Comparison of ENCODE assay signal across 8 cellular contexts in the genomic region with DNA sequence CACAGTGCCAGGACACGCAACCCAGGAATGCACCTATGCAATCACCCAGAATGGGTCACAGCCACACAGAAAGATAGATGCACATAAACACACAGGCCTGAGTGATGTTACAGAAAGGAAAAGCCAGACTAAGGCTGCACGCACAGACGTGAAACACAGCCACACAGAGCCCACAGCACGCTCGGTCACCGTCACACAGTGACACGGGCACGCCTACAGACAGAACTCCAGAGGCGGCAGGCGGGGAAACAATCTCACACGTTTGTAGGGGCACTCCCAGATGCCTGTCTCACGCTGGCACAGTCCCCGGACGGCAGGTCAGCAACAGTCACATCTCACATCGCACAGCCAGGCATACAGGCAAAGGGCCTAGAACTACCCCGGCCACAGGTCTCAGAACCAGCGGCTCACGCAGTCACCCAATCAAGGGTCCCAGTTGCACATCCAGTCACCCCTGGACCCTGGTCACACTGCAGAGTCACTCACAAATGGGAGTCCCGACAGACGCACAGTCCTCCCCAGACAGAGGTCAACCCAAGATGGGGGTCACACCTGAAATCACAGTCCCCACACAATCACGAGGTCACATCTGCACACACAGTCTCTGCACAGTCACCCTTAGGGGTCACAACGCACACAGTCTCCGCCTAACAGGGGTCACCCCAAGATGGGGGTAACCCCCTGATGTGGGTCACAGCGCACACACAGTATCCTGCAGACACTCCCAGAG. TPM values are rescaled to one million over a fixed set of nuclear protein-coding genes. Genes with fewer than 3 reads are reported as not detected.
DNase-seq lines count a peak whose midpoint lies in the region; ATAC-seq, FAIRE-seq and TF ChIP-seq lines count a peak whose summit lies in the region.

No MANE protein-coding gene starts in this region.

- peak overlapping the region; percentile 99 for H3K27ac Mint-ChIP-seq in astrocyte (ENCODE audit: unreplicated experiment)
- H3K27ac Mint-ChIP-seq in immature natural killer cell = peak overlapping the region; percentile 95 to 100 (median 97)

- peaks cover 48% of the 10 kb centered on the region for H3K79me2 ChIP-seq in ACC112 (ENCODE audit: control insufficient read depth, insufficient read depth, low read length, unreplicated experiment)
- H3K79me2 ChIP-seq in astrocyte (ENCODE audit: insufficient read depth, low read length) = peaks cover 57% of the 10 kb centered on the region

- H3K27me3 ChIP-seq in ACC112 (ENCODE audit: insufficient read depth, low read length) = no peaks in the 10 kb centered on the region
- no peaks in the 10 kb centered on the region for H3K27me3 ChIP-seq in astrocyte (ENCODE audit: insufficient read depth, low read length)

- H3K4me3 Mint-ChIP-seq in astrocyte (ENCODE audit: unreplicated experiment) (peak overlapping the region; percentile 97), immature natural killer cell (peak overlapping the region; percentile 90 to 99 (median 95))

- peak overlapping the region; percentile 99 for H3K27ac ChIP-seq in ACC112 (ENCODE audit: low read depth, low read length)
- H3K27ac ChIP-seq in astrocyte (ENCODE audit: low read depth, low read length) = peak overlapping the region; percentile 100

- no peaks in the 10 kb centered on the region for H4K20me1 ChIP-seq in astrocyte (ENCODE audit: insufficient read depth, low read length)

- no peak for TF ChIP-seq CTCF in astrocyte (IDR thresholded peaks at IDR 0.05; ENCODE audit: insufficient read depth, low read depth, low read length)

- DNase-seq in T-helper 9 cell (peak; percentile 54), astrocyte (ENCODE audit: low read depth) (peak; percentile 88), immature natural killer cell (peak; percentile 85 to 89 (median 86)), middle frontal gyrus (ENCODE audit: extremely low spot score, low spot score) (no peak)
- DNase-seq in stimulated activated CD4-positive, alpha-beta T cell treated with anti-CD3 and anti-CD28 coated beads, Interleukin-12 subunit alpha, Interleukin-12 subunit beta, amount 100 ng/mL, for 4 hours = peak; percentile 45

- H3K27me3 Mint-ChIP-seq in astrocyte (ENCODE audit: low read depth, unreplicated experiment) (no peaks in the 10 kb centered on the region), immature natural killer cell (ENCODE audit: low read depth in 3 of 3) (peaks cover 18 to 30% (median 22%) of the 10 kb centered on the region in 3 donors)

- peaks cover 2% of the 10 kb centered on the region for H3K9me3 ChIP-seq in astrocyte (ENCODE audit: insufficient read depth, low read depth, low read length)

- H3K36me3 Mint-ChIP-seq in astrocyte (ENCODE audit: low read depth, unreplicated experiment) = no peaks in the 10 kb centered on the region
- peaks cover 4 to 10% (median 6%) of the 10 kb centered on the region in 3 donors for H3K36me3 Mint-ChIP-seq in immature natural killer cell

- peak; percentile 26 for ATAC-seq in GM19035 (IDR thresholded peaks at IDR 0.05; ENCODE audit: unreplicated experiment)
- ATAC-seq in HG03280 (IDR thresholded peaks at IDR 0.05; ENCODE audit: unreplicated experiment) = peak; percentile 26

- H3K4me3 ChIP-seq in ACC112 (ENCODE audit: low read depth, low read length) (peak overlapping the region; percentile 94), astrocyte (ENCODE audit: insufficient read depth, low read depth, low read length) (peak overlapping the region; percentile 99)

- H3K4me1 ChIP-seq in ACC112 (ENCODE audit: control insufficient read depth, insufficient read depth, low read length, unreplicated experiment) (peaks cover 57% of the 10 kb centered on the region), astrocyte (ENCODE audit: insufficient read depth, low read length) (peaks cover 54% of the 10 kb centered on the region)

- H3K4me1 Mint-ChIP-seq in astrocyte (ENCODE audit: low read depth, unreplicated experiment) = peaks cover 45% of the 10 kb centered on the region
- H3K4me1 Mint-ChIP-seq in immature natural killer cell = peaks cover 62 to 64% of the 10 kb centered on the region in 2 donors

- H2AFZ ChIP-seq in ACC112 (ENCODE audit: low read length, unreplicated experiment) = no peak overlapping the region
- H2AFZ ChIP-seq in astrocyte (ENCODE audit: low read depth, low read length) = no peak overlapping the region

- H3K4me2 ChIP-seq in astrocyte (ENCODE audit: low read length) = peak overlapping the region; percentile 100

- H3K9ac ChIP-seq in astrocyte (ENCODE audit: low read length) = peak overlapping the region; percentile 100

- H3K36me3 ChIP-seq in ACC112 (ENCODE audit: insufficient read depth, low read length) = peaks cover 21% of the 10 kb centered on the region
- peaks cover 4% of the 10 kb centered on the region for H3K36me3 ChIP-seq in astrocyte (ENCODE audit: insufficient read depth, low read length)

- FAIRE-seq in astrocyte (lab: Jason Lieb, UNC) = no peak

- H3K9me3 Mint-ChIP-seq in astrocyte (ENCODE audit: unreplicated experiment) (peaks cover 3% of the 10 kb centered on the region), immature natural killer cell (no peaks in the 10 kb centered on the region)

RNA-seq across cellular contexts. Expression of a gene that starts 0.8 kb away (rescaled TPM):
- total RNA-seq in astrocyte = 64.6 and 75.9 TPM in 2 replicates
- 10 to 100 TPM in 2 of 3 donors, under 1 TPM in 1; 0.66 to 34.9 (median 11.9) TPM for polyA plus RNA-seq in immature natural killer cell

RNA-seq across cellular contexts. Expression of a gene that starts 23.3 kb away (rescaled TPM):
- not detected in 2 replicates for total RNA-seq in astrocyte
- not detected for polyA plus RNA-seq in immature natural killer cell
